Comparison of ENCODE assay signal across 15 cellular contexts in the genomic region with DNA sequence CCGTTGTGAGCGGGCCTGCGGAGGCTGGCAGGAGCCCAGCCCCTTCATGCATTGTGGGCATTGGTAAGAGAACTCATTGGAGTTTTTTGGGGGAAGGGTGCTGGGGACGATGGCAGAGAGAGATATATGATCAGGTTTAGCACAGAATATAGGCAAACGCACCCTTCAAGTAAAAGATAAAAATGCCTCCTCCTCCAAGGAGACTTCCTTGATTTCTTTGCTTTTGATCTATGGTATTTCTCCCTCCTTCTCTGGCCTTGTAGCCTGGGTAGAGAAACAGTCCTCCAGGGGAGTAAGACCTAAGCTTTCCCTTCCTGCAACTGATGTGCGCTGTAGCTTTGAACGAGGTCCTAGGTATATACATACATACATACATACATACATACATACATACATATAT. TPM values are rescaled to one million over a fixed set of nuclear protein-coding genes. Genes with fewer than 3 reads are reported as not detected.
DNase-seq lines count a peak whose midpoint lies in the region; ATAC-seq and TF ChIP-seq lines count a peak whose summit lies in the region.
"Had no signal": no experiment of that assay in that cellular context is flagged by ENCODE, and none has a peak within 500 bp of the region (broad histone marks: within the 10 kb centered on the region; RNA-seq: fewer than 3 reads in every experiment).

No MANE protein-coding gene starts in this region.

- H2AFZ ChIP-seq in parathyroid adenoma = no peak overlapping the region

- no TSS peak for BruUV-seq in Calu3 (replicated peaks; lab: Mats Ljungman, UMichigan)

- CTCF ChIA-PET in activated CD4-positive, alpha-beta memory T cell treated with anti-CD3 and anti-CD28 coated beads, Interleukin-2, amount 10 ng/mL, durations not matched to agents 7 days and 5 days (lab: Charles Lee) = interaction anchor here (1.3 to 1.9 kb wide), 3 partner anchors 7 to 99 kb away, joined by 3 to 9 read pairs (median 4); no protein-coding TSS in a partner anchor
- CTCF ChIA-PET in activated CD4-positive, alpha-beta memory T cell treated with anti-CD3 and anti-CD28 coated beads for 36 hours (lab: Charles Lee) = interaction anchor here (1.3 to 1.5 kb wide), 2 partner anchors 62 to 70 kb away, joined by 3 to 5 read pairs; no protein-coding TSS in a partner anchor
- CTCF ChIA-PET in Calu3 (lab: Charles Lee) = interaction anchor here (1.0 kb wide), 1 partner anchor 46 kb away, joined by 4 read pairs; no protein-coding TSS in a partner anchor

- H3K4me3 Mint-ChIP-seq in activated CD4-positive, alpha-beta memory T cell treated with anti-CD3 and anti-CD28 coated beads, Interleukin-2, amount 10 ng/mL, durations not matched to agents 7 days and 5 days = peak overlapping the region; percentile 34
- H3K4me3 Mint-ChIP-seq in activated CD4-positive, alpha-beta memory T cell treated with anti-CD3 and anti-CD28 coated beads for 36 hours = no peak overlapping the region
- H3K4me3 Mint-ChIP-seq in Calu3 (ENCODE audit: low read depth, unreplicated experiment) = peak overlapping the region; percentile 31
- peak overlapping the region; percentile 1 to 18 for H3K4me3 Mint-ChIP-seq in effector memory CD8-positive, alpha-beta T cell

- H3K4me1 Mint-ChIP-seq in activated CD4-positive, alpha-beta memory T cell treated with anti-CD3 and anti-CD28 coated beads, Interleukin-2, amount 10 ng/mL, durations not matched to agents 7 days and 5 days = peaks cover 13% of the 10 kb centered on the region
- peaks cover 10% of the 10 kb centered on the region for H3K4me1 Mint-ChIP-seq in activated CD4-positive, alpha-beta memory T cell treated with anti-CD3 and anti-CD28 coated beads for 36 hours (ENCODE audit: low read depth)
- peaks cover 10% of the 10 kb centered on the region for H3K4me1 Mint-ChIP-seq in Calu3 (ENCODE audit: low read depth, unreplicated experiment)
- peaks cover 4 to 7% of the 10 kb centered on the region in 2 donors for H3K4me1 Mint-ChIP-seq in effector memory CD8-positive, alpha-beta T cell (ENCODE audit: low read depth in 2 of 2)

- intact Hi-C loops in activated CD4-positive, alpha-beta memory T cell treated with anti-CD3 and anti-CD28 coated beads for 36 hours (cut with micrococcal nuclease) = loop anchor here (10.0 kb wide), 1 partner anchor 384 kb away; the partner anchor contains the start of gene GRPEL2
- intact Hi-C loops in Calu3 (cut with micrococcal nuclease; ENCODE audit: unreplicated experiment) (no loop called here), head of caudate nucleus (cut with DNase I) (loop anchor here (5.0 kb wide), 1 partner anchor 98 kb away; no protein-coding TSS in a partner anchor)

- H3K4me1 ChIP-seq in parathyroid adenoma = peaks cover 6% of the 10 kb centered on the region
- H3K4me1 ChIP-seq in effector memory CD4-positive, alpha-beta T cell (ENCODE audit: control insufficient read depth, insufficient read depth, low read length, poor library complexity, severe bottlenecking) = no peaks in the 10 kb centered on the region

- peak overlapping the region; percentile 30 for H3K27ac ChIP-seq in parathyroid adenoma
- H3K27ac ChIP-seq in effector memory CD4-positive, alpha-beta T cell (ENCODE audit: insufficient read depth, low read length, poor library complexity, severe bottlenecking) = no peak overlapping the region
- H3K27ac ChIP-seq: SK-N-MC had no signal

- H3K79me2 ChIP-seq in parathyroid adenoma = peaks cover 4% of the 10 kb centered on the region

- H3K36me3 Mint-ChIP-seq in activated CD4-positive, alpha-beta memory T cell treated with anti-CD3 and anti-CD28 coated beads, Interleukin-2, amount 10 ng/mL, durations not matched to agents 7 days and 5 days (ENCODE audit: low read depth) = no peaks in the 10 kb centered on the region
- H3K36me3 Mint-ChIP-seq in activated CD4-positive, alpha-beta memory T cell treated with anti-CD3 and anti-CD28 coated beads for 36 hours = no peaks in the 10 kb centered on the region
- peaks cover 32% of the 10 kb centered on the region for H3K36me3 Mint-ChIP-seq in Calu3 (ENCODE audit: insufficient read depth, unreplicated experiment)
- H3K36me3 Mint-ChIP-seq in effector memory CD8-positive, alpha-beta T cell (ENCODE audit: insufficient read depth) = peaks cover 5% of the 10 kb centered on the region

- H3K4me3 ChIP-seq in parathyroid adenoma (ENCODE audit: low read depth, low read length) = no peak overlapping the region
- no peak overlapping the region for H3K4me3 ChIP-seq in effector memory CD4-positive, alpha-beta T cell (ENCODE audit: insufficient read depth, low read depth, low read length, poor library complexity, severe bottlenecking)

- TF ChIP-seq CTCF in Calu3 (IDR thresholded peaks at IDR 0.05; ENCODE audit: unreplicated experiment) (no peak), parathyroid adenoma (IDR thresholded peaks at IDR 0.05) (no peak)

- no peaks in the 10 kb centered on the region for H3K9me3 ChIP-seq in parathyroid adenoma (ENCODE audit: control insufficient read depth, low read length)
- H3K9me3 ChIP-seq in effector memory CD4-positive, alpha-beta T cell (ENCODE audit: control insufficient read depth, low read length) = no peaks in the 10 kb centered on the region

- H3K9me3 Mint-ChIP-seq in activated CD4-positive, alpha-beta memory T cell treated with anti-CD3 and anti-CD28 coated beads, Interleukin-2, amount 10 ng/mL, durations not matched to agents 7 days and 5 days = no peaks in the 10 kb centered on the region
- H3K9me3 Mint-ChIP-seq in activated CD4-positive, alpha-beta memory T cell treated with anti-CD3 and anti-CD28 coated beads for 36 hours = no peaks in the 10 kb centered on the region
- H3K9me3 Mint-ChIP-seq in Calu3 (ENCODE audit: low read depth, unreplicated experiment) = no peaks in the 10 kb centered on the region
- H3K9me3 Mint-ChIP-seq in effector memory CD8-positive, alpha-beta T cell = no peaks in the 10 kb centered on the region

- H3K27me3 Mint-ChIP-seq in activated CD4-positive, alpha-beta memory T cell treated with anti-CD3 and anti-CD28 coated beads, Interleukin-2, amount 10 ng/mL, durations not matched to agents 7 days and 5 days = peaks cover 10% of the 10 kb centered on the region
- H3K27me3 Mint-ChIP-seq in activated CD4-positive, alpha-beta memory T cell treated with anti-CD3 and anti-CD28 coated beads for 36 hours = no peaks in the 10 kb centered on the region
- peaks cover 20% of the 10 kb centered on the region for H3K27me3 Mint-ChIP-seq in Calu3 (ENCODE audit: unreplicated experiment)
- H3K27me3 Mint-ChIP-seq in effector memory CD8-positive, alpha-beta T cell = no peaks in the 10 kb centered on the region

- no peak overlapping the region for H3K4me2 ChIP-seq in parathyroid adenoma (ENCODE audit: low read length)

- no peak for DNase-seq in activated CD4-positive, alpha-beta memory T cell treated with anti-CD3 and anti-CD28 coated beads, Interleukin-2, amount 10 ng/mL, durations not matched to agents 7 days and 5 days
- DNase-seq in activated CD4-positive, alpha-beta memory T cell treated with anti-CD3 and anti-CD28 coated beads for 36 hours = no peak
- DNase-seq in Calu3 = no peak
- DNase-seq in effector memory CD8-positive, alpha-beta T cell = no peak
- no peak for DNase-seq in effector memory CD4-positive, alpha-beta T cell
- DNase-seq in NCI-H446 (lab: John Stamatoyannopoulos, UW) = no peak
- no peak for DNase-seq in head of caudate nucleus
- DNase-seq: ACHN; central memory CD4-positive, alpha-beta T cell; NCI-H187; NCI-H524; OCI-M1; stimulated activated CD4-positive, alpha-beta T cell treated with anti-CD3 and anti-CD28 coated beads, Interleukin-4, amount 100 ng/mL, for 4 hours had no signal

- H3K27me3 ChIP-seq in parathyroid adenoma (ENCODE audit: control insufficient read depth, insufficient read depth, low read length) = no peaks in the 10 kb centered on the region
- no peaks in the 10 kb centered on the region for H3K27me3 ChIP-seq in effector memory CD4-positive, alpha-beta T cell (replicated peaks; ENCODE audit: control insufficient read depth, insufficient read depth, low read length, poor library complexity, severe bottlenecking)

- ATAC-seq in effector memory CD8-positive, alpha-beta T cell (replicated peaks) = no peak

- no peak overlapping the region for H3K27ac Mint-ChIP-seq in activated CD4-positive, alpha-beta memory T cell treated with anti-CD3 and anti-CD28 coated beads, Interleukin-2, amount 10 ng/mL, durations not matched to agents 7 days and 5 days
- no peak overlapping the region for H3K27ac Mint-ChIP-seq in activated CD4-positive, alpha-beta memory T cell treated with anti-CD3 and anti-CD28 coated beads for 36 hours
- no peak overlapping the region for H3K27ac Mint-ChIP-seq in Calu3 (ENCODE audit: unreplicated experiment)
- H3K27ac Mint-ChIP-seq in effector memory CD8-positive, alpha-beta T cell = no peak overlapping the region

- POLR2A ChIA-PET in activated CD4-positive, alpha-beta memory T cell treated with anti-CD3 and anti-CD28 coated beads, Interleukin-2, amount 10 ng/mL, durations not matched to agents 7 days and 5 days (lab: Charles Lee) = no interaction called here
- POLR2A ChIA-PET in activated CD4-positive, alpha-beta memory T cell treated with anti-CD3 and anti-CD28 coated beads for 36 hours (lab: Charles Lee) = no interaction called here

- H3K9ac ChIP-seq in parathyroid adenoma = no peak overlapping the region

- no peaks in the 10 kb centered on the region for H3K36me3 ChIP-seq in parathyroid adenoma (ENCODE audit: control insufficient read depth, insufficient read depth, low read length)
- no peaks in the 10 kb centered on the region for H3K36me3 ChIP-seq in effector memory CD4-positive, alpha-beta T cell (ENCODE audit: control insufficient read depth, insufficient read depth, low read length)

RNA-seq across cellular contexts. Expression of gene PPARGC1B, which starts 1.0 kb away (rescaled TPM):
- total RNA-seq in activated CD4-positive, alpha-beta memory T cell treated with anti-CD3 and anti-CD28 coated beads, Interleukin-2, amount 10 ng/mL, durations not matched to agents 7 days and 5 days = 1 to 10 TPM; 2.7 to 2.8 TPM
- total RNA-seq in activated CD4-positive, alpha-beta memory T cell treated with anti-CD3 and anti-CD28 coated beads for 36 hours = 1 to 10 TPM; 3.6 to 4.0 TPM
- total RNA-seq in Calu3 (2022) = 8.8 and 9.3 TPM in 2 replicates
